In the genomic region with DNA sequence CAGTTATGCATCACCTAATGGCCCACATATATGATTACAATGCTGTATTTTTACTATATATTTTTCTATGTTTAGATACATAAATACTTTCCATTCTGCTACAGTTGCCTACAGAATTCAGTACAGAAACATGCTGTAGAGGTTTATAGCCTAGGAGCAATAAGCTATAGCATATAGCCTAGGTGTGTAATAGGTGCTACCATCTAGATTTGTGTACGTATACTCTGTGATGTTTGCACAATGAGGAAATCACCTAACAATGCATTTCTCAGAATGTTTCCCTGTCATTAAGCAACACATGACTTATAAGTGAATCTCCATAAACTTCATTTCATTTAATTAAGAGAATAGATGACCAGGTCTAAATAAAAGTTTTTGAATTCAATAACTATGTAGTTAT, we compare ENCODE assay signal across 26 cellular contexts. TPM values are rescaled to one million over a fixed set of nuclear protein-coding genes. Genes with fewer than 3 reads are reported as not detected.
A peak's percentile ranks its signal among the peaks of the same experiment; 100 is the strongest.
DNase-seq lines count a peak whose midpoint lies in the region; ATAC-seq and TF ChIP-seq lines count a peak whose summit lies in the region.
"Had no signal": no experiment of that assay in that cellular context is flagged by ENCODE, and none has a peak within 500 bp of the region (broad histone marks: within the 10 kb centered on the region; RNA-seq: fewer than 3 reads in every experiment).

No MANE protein-coding gene starts in this region.

- TF ChIP-seq CTCF in PC-3 (conservative IDR thresholded peaks at IDR 0.05; ENCODE audit: low read depth, low read length) (no peak), endothelial cell (IDR thresholded peaks at IDR 0.05; ENCODE audit: unreplicated experiment) (no peak), mesothelial cell of epicardium (IDR thresholded peaks at IDR 0.05; ENCODE audit: unreplicated experiment) (no peak)

- no peak for ATAC-seq in PC-3
- ATAC-seq: activated naive CD8-positive, alpha-beta T cell treated with anti-CD3 and anti-CD28 coated beads, Interleukin-2, amount 50 U/mL, for 24 hours; GM12878; GM23338; left ventricle myocardium superior had no signal

- peaks cover 9% of the 10 kb centered on the region; the same call in 1 of the 2 replicates for H3K4me1 ChIP-seq in PC-3 (ENCODE audit: insufficient read depth, low read length)
- H3K4me1 ChIP-seq: prostate gland, uterus had no signal

- no TSS peak for BruUV-seq in PC-3 (replicated peaks; lab: Mats Ljungman, UMichigan)

- H2AFZ ChIP-seq in PC-3 (ENCODE audit: low read length): no peak overlapping the region
- H2AFZ ChIP-seq: GM23338 had no signal

- H3K27me3 ChIP-seq in PC-3 (ENCODE audit: low read length): no peaks in the 10 kb centered on the region
- H3K27me3 ChIP-seq: BLaER1 treated with 17β-estradiol and CSF1 and Interleukin-3, amounts not matched to agents 10 nM and 100 nM; neutrophil; testis; uterus had no signal

- H3K36me3 ChIP-seq in PC-3 (ENCODE audit: low read depth, low read length): no peaks in the 10 kb centered on the region
- H3K36me3 ChIP-seq: BLaER1 treated with 17β-estradiol and CSF1 and Interleukin-3, amounts not matched to agents 10 nM and 100 nM; neutrophil; prostate gland; uterus had no signal

- H3K79me2 ChIP-seq in PC-3 (ENCODE audit: low read length): no peaks in the 10 kb centered on the region

- H3K27me3 Mint-ChIP-seq in endothelial cell (ENCODE audit: unreplicated experiment) (peaks cover 2% of the 10 kb centered on the region), mesothelial cell of epicardium (ENCODE audit: low read depth) (no peaks in the 10 kb centered on the region)
- H3K27me3 Mint-ChIP-seq: activated naive CD8-positive, alpha-beta T cell treated with anti-CD3 and anti-CD28 coated beads, Interleukin-2, amount 50 U/mL, for 24 hours; activated T-cell treated with anti-CD3 and anti-CD28 coated beads, Interleukin-2, amount 50 U/mL, for 24 hours; brain; naive B cell had no signal

- H3K4me1 Mint-ChIP-seq in endothelial cell (ENCODE audit: unreplicated experiment): peaks cover 43% of the 10 kb centered on the region
- peaks cover 73% of the 10 kb centered on the region for H3K4me1 Mint-ChIP-seq in mesothelial cell of epicardium

- H3K9ac ChIP-seq in PC-3 (ENCODE audit: low read length): no peak overlapping the region
- H3K9ac ChIP-seq: BLaER1 treated with 17β-estradiol and CSF1 and Interleukin-3, amounts not matched to agents 10 nM and 100 nM had no signal

- no peaks in the 10 kb centered on the region for H3K9me3 ChIP-seq in PC-3 (ENCODE audit: low read length)
- H3K9me3 ChIP-seq: BLaER1 treated with 17β-estradiol and CSF1 and Interleukin-3, amounts not matched to agents 10 nM and 100 nM; neutrophil; prostate gland; testis; uterus had no signal

- H3F3A ChIP-seq in PC-3 (ENCODE audit: low read length, unreplicated experiment): no peaks in the 10 kb centered on the region

- H3K4me3 Mint-ChIP-seq in endothelial cell (ENCODE audit: unreplicated experiment) (no peak overlapping the region), mesothelial cell of epicardium (no peak overlapping the region)
- H3K4me3 Mint-ChIP-seq: activated CD4-positive, alpha-beta T cell treated with anti-CD3 and anti-CD28 coated beads, Interleukin-2, amount 10 ng/mL, durations not matched to agents 7 days and 5 days; activated naive CD8-positive, alpha-beta T cell treated with anti-CD3 and anti-CD28 coated beads, Interleukin-2, amount 50 U/mL, for 24 hours; activated T-cell treated with anti-CD3 and anti-CD28 coated beads, Interleukin-2, amount 50 U/mL, for 24 hours; brain; naive B cell had no signal

- H3K27ac Mint-ChIP-seq in endothelial cell (ENCODE audit: unreplicated experiment) (peak overlapping the region; percentile 15), mesothelial cell of epicardium (peak overlapping the region; percentile 87)
- H3K27ac Mint-ChIP-seq: activated CD4-positive, alpha-beta T cell treated with anti-CD3 and anti-CD28 coated beads, Interleukin-2, amount 10 ng/mL, durations not matched to agents 7 days and 5 days; activated naive CD8-positive, alpha-beta T cell treated with anti-CD3 and anti-CD28 coated beads, Interleukin-2, amount 50 U/mL, for 24 hours; activated T-cell treated with anti-CD3 and anti-CD28 coated beads, Interleukin-2, amount 50 U/mL, for 24 hours; naive B cell had no signal

- H4K20me1 ChIP-seq in PC-3 (ENCODE audit: low read length): no peaks in the 10 kb centered on the region
- H4K20me1 ChIP-seq: BLaER1 treated with 17β-estradiol and CSF1 and Interleukin-3, amounts not matched to agents 10 nM and 100 nM had no signal

- H3K27ac ChIP-seq in PC-3 (ENCODE audit: low read length): no peak overlapping the region
- H3K27ac ChIP-seq: BLaER1 treated with 17β-estradiol and CSF1 and Interleukin-3, amounts not matched to agents 10 nM and 100 nM; neutrophil; testis; uterus had no signal

- H3K9me3 Mint-ChIP-seq in endothelial cell (ENCODE audit: unreplicated experiment) (no peaks in the 10 kb centered on the region), mesothelial cell of epicardium (no peaks in the 10 kb centered on the region)
- H3K9me3 Mint-ChIP-seq: activated CD4-positive, alpha-beta T cell treated with anti-CD3 and anti-CD28 coated beads, Interleukin-2, amount 10 ng/mL, durations not matched to agents 7 days and 5 days; activated naive CD8-positive, alpha-beta T cell treated with anti-CD3 and anti-CD28 coated beads, Interleukin-2, amount 50 U/mL, for 24 hours; activated T-cell treated with anti-CD3 and anti-CD28 coated beads, Interleukin-2, amount 50 U/mL, for 24 hours; brain; GM23338; naive B cell had no signal

- H3K36me3 Mint-ChIP-seq in endothelial cell (ENCODE audit: low read depth, unreplicated experiment): no peaks in the 10 kb centered on the region
- H3K36me3 Mint-ChIP-seq in mesothelial cell of epicardium: no peaks in the 10 kb centered on the region
- H3K36me3 Mint-ChIP-seq: brain had no signal

- no peaks in the 10 kb centered on the region for H3K9me2 ChIP-seq in PC-3 (replicated peaks; ENCODE audit: low read length)

- CTCF ChIA-PET in PC-3 (lab: Charles Lee): no interaction called here

- DNase-seq in DMS53 (lab: John Stamatoyannopoulos, UW): peak; percentile 77
- DNase-seq in PC-3: peak; percentile 15
- DNase-seq in endothelial cell (ENCODE audit: low spot score): no peak
- DNase-seq in mesothelial cell of epicardium (ENCODE audit: low spot score in 2 of 2, unreplicated experiment in 2 of 2): no peak
- no peak for DNase-seq in GF-D8 (lab: John Stamatoyannopoulos, UW)
- no peak for DNase-seq in NCI-H2107 (lab: John Stamatoyannopoulos, UW)
- no peak for DNase-seq in T-helper 2 cell
- no peak for DNase-seq in NCI-H1436 (lab: John Stamatoyannopoulos, UW)
- DNase-seq: activated CD4-positive, alpha-beta T cell treated with anti-CD3 and anti-CD28 coated beads, Interleukin-2, amount 10 ng/mL, durations not matched to agents 7 days and 5 days; activated naive CD8-positive, alpha-beta T cell treated with anti-CD3 and anti-CD28 coated beads, Interleukin-2, amount 50 U/mL, for 24 hours; activated T-cell treated with anti-CD3 and anti-CD28 coated beads, Interleukin-2, amount 50 U/mL, for 24 hours; COR-L47; left ventricle myocardium superior; naive B cell; NCI-H187; NCI-H226; NCI-H82; stimulated activated naive CD4-positive, alpha-beta T cell treated with Interleukin-2 at 50 U/mL for 16 hours; testis; uterus had no signal

- H3K4me2 ChIP-seq in PC-3 (ENCODE audit: low read length): no peak overlapping the region
- H3K4me2 ChIP-seq: BLaER1 treated with 17β-estradiol and CSF1 and Interleukin-3, amounts not matched to agents 10 nM and 100 nM had no signal

- intact Hi-C loops in PC-3 (cut with micrococcal nuclease): loop anchor here (5.0 kb wide), 1 partner anchor 155 kb away; no protein-coding TSS in a partner anchor

- H3K4me3 ChIP-seq in PC-3 (ENCODE audit: low read length): no peak overlapping the region
- H3K4me3 ChIP-seq: BLaER1 treated with 17β-estradiol and CSF1 and Interleukin-3, amounts not matched to agents 10 nM and 100 nM; GM12878; GM23338; prostate gland; testis; uterus had no signal

- POLR2A ChIA-PET in PC-3 (lab: Charles Lee; ENCODE audit: unreplicated experiment): no interaction called here

RNA-seq across cellular contexts. Expression of gene SLC38A11, which starts 43.5 kb away (rescaled TPM):
- total RNA-seq in PC-3 (2014; rRNA removed) (0.36 TPM in 1 of 2 replicates, not detected in the other), endothelial cell (ENCODE audit: unreplicated experiment) (not detected), mesothelial cell of epicardium (0.54 to 0.71 TPM (median 0.59 TPM) in 3 replicates)
- total RNA-seq: activated CD4-positive, alpha-beta T cell treated with anti-CD3 and anti-CD28 coated beads, Interleukin-2, amount 10 ng/mL, durations not matched to agents 7 days and 5 days; GM12878; GM23338 had no signal

Comparison
In these comparisons a context has a peak if more than half of its experiments do, and no peak if none do; other contexts are left out.
1. DNase-seq: peak in DMS53 (single experiment) and PC-3 (single experiment); none in endothelial cell (single experiment), mesothelial cell of epicardium (0 of 2), GF-D8 (single experiment), NCI-H2107 (single experiment), T-helper 2 cell (0 of 5) and NCI-H1436 (single experiment).